Comparison of ENCODE assay signal across 7 cellular contexts in genomic region chr19:7489609-7490044, GRCh38. TPM values are rescaled to one million over a fixed set of nuclear protein-coding genes. Genes with fewer than 3 reads are reported as not detected.
DNase-seq lines count a peak whose midpoint lies in the region; ATAC-seq and TF ChIP-seq lines count a peak whose summit lies in the region.

No MANE protein-coding gene starts in this region.

- 80% methylated on average over 10 of the region's 11 CpGs for WGBS in smooth muscle cell (ENCODE audit: low lambda C conversion rate)

- H3K9me3 ChIP-seq in HEK293 (ENCODE audit: control insufficient read depth, insufficient read depth, low read depth, low read length): no peaks in the 10 kb centered on the region
- no peaks in the 10 kb centered on the region for H3K9me3 ChIP-seq in iPS-20b (ENCODE audit: insufficient read depth, low read depth, low read length)
- no peaks in the 10 kb centered on the region for H3K9me3 ChIP-seq in smooth muscle cell (replicated peaks; ENCODE audit: low read depth)

- no peaks in the 10 kb centered on the region for H3K27me3 Mint-ChIP-seq in activated CD4-positive, alpha-beta memory T cell treated with anti-CD3 and anti-CD28 coated beads, Interleukin-2, amount 10 ng/mL, durations not matched to agents 7 days and 5 days

- no peak for DNase-seq in activated CD4-positive, alpha-beta memory T cell treated with anti-CD3 and anti-CD28 coated beads, Interleukin-2, amount 10 ng/mL, durations not matched to agents 7 days and 5 days
- DNase-seq in smooth muscle cell (lab: John Stamatoyannopoulos, UW; ENCODE audit: unreplicated experiment) (no peak), NCI-H2227 (lab: John Stamatoyannopoulos, UW; ENCODE audit: unreplicated experiment) (no peak), retina (no peak)

- H3K9ac ChIP-seq in iPS-20b (ENCODE audit: low read depth, low read length) (peak overlapping the region; percentile 70; the same call in 1 of the 2 replicates), smooth muscle cell (ENCODE audit: low read depth) (no peak overlapping the region)

- POLR2A ChIA-PET in HEK293 (lab: Yijun Ruan, JAX): interaction anchor here (0.7 to 1.5 kb wide), 3 partner anchors 8 to 29 kb away, joined by 3 to 4 read pairs (median 4); a partner anchor contains a TSS
- POLR2A ChIA-PET in activated CD4-positive, alpha-beta memory T cell treated with anti-CD3 and anti-CD28 coated beads, Interleukin-2, amount 10 ng/mL, durations not matched to agents 7 days and 5 days (lab: Charles Lee): interaction anchor here (1.4 kb wide), 1 partner anchor 32 kb away, joined by 7 read pairs; the partner anchor contains the start of gene MCOLN1

- H3K4me1 Mint-ChIP-seq in activated CD4-positive, alpha-beta memory T cell treated with anti-CD3 and anti-CD28 coated beads, Interleukin-2, amount 10 ng/mL, durations not matched to agents 7 days and 5 days: peaks cover 33% of the 10 kb centered on the region

- peak overlapping the region; percentile 71 for H3K27ac Mint-ChIP-seq in activated CD4-positive, alpha-beta memory T cell treated with anti-CD3 and anti-CD28 coated beads, Interleukin-2, amount 10 ng/mL, durations not matched to agents 7 days and 5 days

- no peaks in the 10 kb centered on the region for H3K36me3 Mint-ChIP-seq in activated CD4-positive, alpha-beta memory T cell treated with anti-CD3 and anti-CD28 coated beads, Interleukin-2, amount 10 ng/mL, durations not matched to agents 7 days and 5 days (ENCODE audit: low read depth)

- CTCF ChIA-PET in HEK293 (lab: Yijun Ruan, JAX): interaction anchor here (0.6 kb wide), 1 partner anchor 344 kb away, joined by 6 read pairs; no protein-coding TSS in a partner anchor
- CTCF ChIA-PET in activated CD4-positive, alpha-beta memory T cell treated with anti-CD3 and anti-CD28 coated beads, Interleukin-2, amount 10 ng/mL, durations not matched to agents 7 days and 5 days (lab: Charles Lee): interaction anchor here (0.5 to 0.8 kb wide), 2 partner anchors 23 to 43 kb away, joined by 3 read pairs; no protein-coding TSS in a partner anchor

- peaks cover 17% of the 10 kb centered on the region for H3F3A ChIP-seq in smooth muscle cell (ENCODE audit: low read depth)

- H4K20me1 ChIP-seq in smooth muscle cell (ENCODE audit: low read depth): no peaks in the 10 kb centered on the region

- peak overlapping the region; percentile 47 for H3K4me3 Mint-ChIP-seq in activated CD4-positive, alpha-beta memory T cell treated with anti-CD3 and anti-CD28 coated beads, Interleukin-2, amount 10 ng/mL, durations not matched to agents 7 days and 5 days

- H3K4me1 ChIP-seq in HEK293 (ENCODE audit: control insufficient read depth, insufficient read depth, low read length): peaks cover 4% of the 10 kb centered on the region
- H3K4me1 ChIP-seq in iPS-20b (ENCODE audit: insufficient read depth, low read length): peaks cover 9% of the 10 kb centered on the region; the same call in 1 of the 2 replicates
- peaks cover 12% of the 10 kb centered on the region for H3K4me1 ChIP-seq in smooth muscle cell (ENCODE audit: low read depth)

- no peak overlapping the region for H3K4me3 ChIP-seq in HEK293 (ENCODE audit: low read depth, low read length)
- H3K4me3 ChIP-seq in iPS-20b (ENCODE audit: low read length): no peak overlapping the region
- H3K4me3 ChIP-seq in smooth muscle cell: no peak overlapping the region

- H3K79me2 ChIP-seq in smooth muscle cell (ENCODE audit: low read depth): no peaks in the 10 kb centered on the region

- H3K27ac ChIP-seq in HEK293 (ENCODE audit: extremely low read depth, low read depth, low read length) (peak overlapping the region; percentile 29; the same call in 1 of the 2 replicates), iPS-20b (ENCODE audit: low read length) (no peak overlapping the region), smooth muscle cell (ENCODE audit: low read depth) (peak overlapping the region; percentile 88)

- peak overlapping the region; percentile 91 for H3K4me2 ChIP-seq in smooth muscle cell

- H2AFZ ChIP-seq in smooth muscle cell (ENCODE audit: low read depth): no peak overlapping the region

- H3K27me3 ChIP-seq in iPS-20b (ENCODE audit: insufficient read depth, low read length) (no peaks in the 10 kb centered on the region), smooth muscle cell (ENCODE audit: low read depth) (no peaks in the 10 kb centered on the region)

- no peaks in the 10 kb centered on the region for H3K9me3 Mint-ChIP-seq in activated CD4-positive, alpha-beta memory T cell treated with anti-CD3 and anti-CD28 coated beads, Interleukin-2, amount 10 ng/mL, durations not matched to agents 7 days and 5 days

- ATAC-seq in GM18502 (IDR thresholded peaks at IDR 0.05; ENCODE audit: poor library complexity, unreplicated experiment): no peak

- no peaks in the 10 kb centered on the region for H3K36me3 ChIP-seq in HEK293 (ENCODE audit: control insufficient read depth in 2 of 2, insufficient read depth in 1 of 2, low read length in 2 of 2)
- H3K36me3 ChIP-seq in iPS-20b (ENCODE audit: insufficient read depth, low read depth, low read length): no peaks in the 10 kb centered on the region
- H3K36me3 ChIP-seq in smooth muscle cell (ENCODE audit: low read depth): no peaks in the 10 kb centered on the region

- TF ChIP-seq CTCF in HEK293 (tag by site-specific recombination; IDR thresholded peaks at IDR 0.05) (no peak), smooth muscle cell (IDR thresholded peaks at IDR 0.05; ENCODE audit: borderline replicate concordance, insufficient read depth, poor library complexity, severe bottlenecking) (no peak)

TF ChIP-seq in HEK293, 187 proteins besides CTCF, POLR2A, EP300 and RAD21:
- TF ChIP-seq ZBTB49 (tag by site-specific recombination; IDR thresholded peaks at IDR 0.05; ENCODE audit: low read depth) (no peak), ZNF555 (tag by site-specific recombination; conservative IDR thresholded peaks at IDR 0.05) (no peak), ZNF24 (tag by site-specific recombination; IDR thresholded peaks at IDR 0.05) (no peak)

RNA-seq across cellular contexts. Expression of gene PEX11G, which starts 0.8 kb away (rescaled TPM):
- total RNA-seq in activated CD4-positive, alpha-beta memory T cell treated with anti-CD3 and anti-CD28 coated beads, Interleukin-2, amount 10 ng/mL, durations not matched to agents 7 days and 5 days: 1 to 10 TPM in 1 of 2 experiments, under 1 TPM in 1; 0.68 to 1.7 TPM
- total RNA-seq in smooth muscle cell: 3.8 TPM in 1 of 2 replicates, not detected in the other
- polyA plus RNA-seq in smooth muscle cell: 4.3 and 6.4 TPM in 2 replicates

RNA-seq across cellular contexts. Expression of gene ZNF358, which starts 26.3 kb away (rescaled TPM):
- 1 to 10 TPM; 5.5 to 7.5 TPM for total RNA-seq in activated CD4-positive, alpha-beta memory T cell treated with anti-CD3 and anti-CD28 coated beads, Interleukin-2, amount 10 ng/mL, durations not matched to agents 7 days and 5 days
- total RNA-seq in smooth muscle cell: 47.9 and 67.2 TPM in 2 replicates
- 34.4 and 40.8 TPM in 2 replicates for polyA plus RNA-seq in smooth muscle cell

RNA-seq across cellular contexts. Expression of gene MCOLN1, which starts 32.8 kb away (rescaled TPM):
- total RNA-seq in activated CD4-positive, alpha-beta memory T cell treated with anti-CD3 and anti-CD28 coated beads, Interleukin-2, amount 10 ng/mL, durations not matched to agents 7 days and 5 days: 10 to 100 TPM; 15.2 to 15.3 TPM
- total RNA-seq in smooth muscle cell: 5.5 and 9.8 TPM in 2 replicates
- 19.2 and 35.2 TPM in 2 replicates for polyA plus RNA-seq in smooth muscle cell

RNA-seq across cellular contexts. Expression of gene PNPLA6, which starts 45.9 kb away (rescaled TPM):
- total RNA-seq in activated CD4-positive, alpha-beta memory T cell treated with anti-CD3 and anti-CD28 coated beads, Interleukin-2, amount 10 ng/mL, durations not matched to agents 7 days and 5 days: 100 to 1,000 TPM; 130 to 152 TPM
- 40.7 and 55.6 TPM in 2 replicates for total RNA-seq in smooth muscle cell
- polyA plus RNA-seq in smooth muscle cell: 22.3 and 40.0 TPM in 2 replicates
